ENCODE assay signal across 7 cellular contexts in genomic region chr3:20798666-20799065, GRCh38.
"Had no signal": no experiment of that assay in that cellular context is flagged by ENCODE, and none has a peak within 500 bp of the region (broad histone marks: within the 10 kb centered on the region; RNA-seq: fewer than 3 reads in every experiment).

No MANE protein-coding gene starts in this region.

- DNase-seq: GM23248, GOT3, H7, IMR-90, KG1 had no signal

- FAIRE-seq: HTR-8/SVneo, K562 had no signal

- ATAC-seq: K562 had no signal
